2 cellular contexts compared by ENCODE assay signal in the genomic region with DNA sequence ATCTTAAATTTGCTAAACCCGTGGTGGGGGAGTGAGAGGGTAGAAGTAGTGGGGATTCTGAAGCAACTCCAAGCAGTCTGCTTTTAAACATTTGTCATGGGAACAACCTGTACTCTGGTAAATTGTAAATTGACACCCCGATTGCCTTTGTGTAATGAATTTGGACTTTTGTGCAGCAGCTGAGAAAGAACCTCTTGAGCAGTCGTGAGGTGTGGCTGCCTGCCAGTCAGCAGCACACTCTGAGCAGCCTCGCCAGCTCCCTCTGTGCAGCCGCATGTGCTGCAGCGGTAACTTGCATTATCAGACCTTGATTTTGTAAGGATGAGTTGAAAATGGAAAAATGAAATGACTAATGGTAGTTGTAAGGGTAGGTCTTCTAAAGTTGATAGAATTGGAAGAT.
TF ChIP-seq lines count a peak whose summit lies in the region.

No MANE protein-coding gene starts in this region.

TF ChIP-seq in SK-N-SH, 30 proteins besides CTCF, POLR2A, EP300 and RAD21 (continued from another document):
- TF ChIP-seq, protein P1, sequence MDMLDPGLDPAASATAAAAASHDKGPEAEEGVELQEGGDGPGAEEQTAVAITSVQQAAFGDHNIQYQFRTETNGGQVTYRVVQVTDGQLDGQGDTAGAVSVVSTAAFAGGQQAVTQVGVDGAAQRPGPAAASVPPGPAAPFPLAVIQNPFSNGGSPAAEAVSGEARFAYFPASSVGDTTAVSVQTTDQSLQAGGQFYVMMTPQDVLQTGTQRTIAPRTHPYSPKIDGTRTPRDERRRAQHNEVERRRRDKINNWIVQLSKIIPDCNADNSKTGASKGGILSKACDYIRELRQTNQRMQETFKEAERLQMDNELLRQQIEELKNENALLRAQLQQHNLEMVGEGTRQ (IDR thresholded peaks at IDR 0.05; ENCODE audit: borderline replicate concordance, low read depth, low read length) = no peak
- TF ChIP-seq FOXJ3 (CRISPR knock-in tag; IDR thresholded peaks at IDR 0.05) = no peak
- TF ChIP-seq TAF1 (IDR thresholded peaks at IDR 0.05; ENCODE audit: borderline replicate concordance, low read depth, low read length) = no peak
- no peak for TF ChIP-seq TCF12 (IDR thresholded peaks at IDR 0.05)
- no peak for TF ChIP-seq MXI1 (IDR thresholded peaks at IDR 0.05; ENCODE audit: low read depth, low read length)
- no peak for TF ChIP-seq FOSL2 (IDR thresholded peaks at IDR 0.05; ENCODE audit: borderline replicate concordance, low read depth)

TF ChIP-seq in SK-N-SH treated with all-trans-retinoic acid at 6 μM for 48 hours, 23 proteins besides CTCF, POLR2A, EP300 and RAD21 (continued from another document):
- TF ChIP-seq, protein P2, sequence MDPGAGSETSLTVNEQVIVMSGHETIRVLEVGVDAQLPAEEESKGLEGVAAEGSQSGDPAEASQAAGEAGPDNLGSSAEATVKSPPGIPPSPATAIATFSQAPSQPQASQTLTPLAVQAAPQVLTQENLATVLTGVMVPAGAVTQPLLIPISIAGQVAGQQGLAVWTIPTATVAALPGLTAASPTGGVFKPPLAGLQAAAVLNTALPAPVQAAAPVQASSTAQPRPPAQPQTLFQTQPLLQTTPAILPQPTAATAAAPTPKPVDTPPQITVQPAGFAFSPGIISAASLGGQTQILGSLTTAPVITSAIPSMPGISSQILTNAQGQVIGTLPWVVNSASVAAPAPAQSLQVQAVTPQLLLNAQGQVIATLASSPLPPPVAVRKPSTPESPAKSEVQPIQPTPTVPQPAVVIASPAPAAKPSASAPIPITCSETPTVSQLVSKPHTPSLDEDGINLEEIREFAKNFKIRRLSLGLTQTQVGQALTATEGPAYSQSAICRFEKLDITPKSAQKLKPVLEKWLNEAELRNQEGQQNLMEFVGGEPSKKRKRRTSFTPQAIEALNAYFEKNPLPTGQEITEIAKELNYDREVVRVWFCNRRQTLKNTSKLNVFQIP (CRISPR knock-in tag; IDR thresholded peaks at IDR 0.05; ENCODE audit: borderline replicate concordance, low read depth) = no peak
